ENCODE assay signal across 8 cellular contexts in genomic region chr7:74454948-74455804, GRCh38. TPM values are rescaled to one million over a fixed set of nuclear protein-coding genes. Genes with fewer than 3 reads are reported as not detected.
A peak's percentile ranks its signal among the peaks of the same experiment; 100 is the strongest.
DNase-seq lines count a peak whose midpoint lies in the region; ATAC-seq, FAIRE-seq and TF ChIP-seq lines count a peak whose summit lies in the region.

No MANE protein-coding gene starts in this region.

- H3K36me3 ChIP-seq in BJ (ENCODE audit: control insufficient read depth, insufficient read depth, low read length) (no peaks in the 10 kb centered on the region), PC-3 (ENCODE audit: low read depth, low read length) (no peaks in the 10 kb centered on the region)

- no peaks in the 10 kb centered on the region for H3K9me3 Mint-ChIP-seq in natural killer cell
- H3K9me3 Mint-ChIP-seq in CD14-positive monocyte = peaks cover 0 to 10% (median 9%) of the 10 kb centered on the region in 7 donors

- H3K4me3 ChIP-seq in BJ (ENCODE audit: low read depth, low read length) (peak overlapping the region; percentile 77), PC-3 (ENCODE audit: low read length) (peak overlapping the region; percentile 79), epithelial cell of proximal tubule (ENCODE audit: low read depth, low read length) (peak overlapping the region; percentile 87)

- H3K4me3 Mint-ChIP-seq in natural killer cell (peak overlapping the region; percentile 9), CD14-positive monocyte (peak overlapping the region in 1 of 2 donors; percentile 59)

- BruUV-seq in PC-3 (replicated peaks; lab: Mats Ljungman, UMichigan) = TSS peak; percentile 23

- no peak; the same call in 1 of the 2 replicates for ATAC-seq in PC-3
- ATAC-seq in natural killer cell = no peak
- ATAC-seq in GM21423 (IDR thresholded peaks at IDR 0.05; ENCODE audit: unreplicated experiment) = no peak
- ATAC-seq in HG03025 (IDR thresholded peaks at IDR 0.05; ENCODE audit: low FRiP score, unreplicated experiment) = no peak

- H3K9me2 ChIP-seq in PC-3 (replicated peaks; ENCODE audit: low read length) = no peaks in the 10 kb centered on the region

- no peaks in the 10 kb centered on the region for H3K9me3 ChIP-seq in PC-3 (ENCODE audit: low read length)

- CTCF ChIA-PET in BJ (lab: Yijun Ruan, JAX) (interaction anchor here (0.6 to 1.0 kb wide), 4 partner anchors 18 to 31 kb away, joined by 3 read pairs; no protein-coding TSS in a partner anchor), PC-3 (lab: Charles Lee) (no interaction called here)

- H3K4me2 ChIP-seq in PC-3 (ENCODE audit: low read length) = peak overlapping the region; percentile 97

- H3K9ac ChIP-seq in PC-3 (ENCODE audit: low read length) = peak overlapping the region; percentile 79

- H3K27ac Mint-ChIP-seq in natural killer cell (no peak overlapping the region), CD14-positive monocyte (no peak overlapping the region)

- POLR2A ChIA-PET in BJ (lab: Charles Lee) = no interaction called here
- POLR2A ChIA-PET in PC-3 (lab: Charles Lee; ENCODE audit: unreplicated experiment) = no interaction called here

- DNase-seq in BJ (ENCODE audit: low read depth) (no peak), PC-3 (no peak), epithelial cell of proximal tubule (ENCODE audit: low read depth) (no peak), natural killer cell (no peak), CD14-positive monocyte (ENCODE audit: low spot score) (no peak), urothelium cell line (ENCODE audit: low spot score) (no peak)

- no peak for FAIRE-seq in urothelium cell line (lab: Jason Lieb, UNC)

- H2AFZ ChIP-seq in PC-3 (ENCODE audit: low read length) = no peak overlapping the region

- H3K27ac ChIP-seq in PC-3 (ENCODE audit: low read length) = no peak overlapping the region; the same call in 1 of the 2 replicates

- no peaks in the 10 kb centered on the region for H4K20me1 ChIP-seq in PC-3 (ENCODE audit: low read length)

- peaks cover 60% of the 10 kb centered on the region for H3K79me2 ChIP-seq in PC-3 (ENCODE audit: low read length)

- H3K27me3 Mint-ChIP-seq in natural killer cell (ENCODE audit: low read depth in 2 of 2) (peaks cover 8 to 27% of the 10 kb centered on the region in 2 donors), CD14-positive monocyte (ENCODE audit: low read depth in 3 of 3) (peaks cover 30 to 43% (median 39%) of the 10 kb centered on the region in 3 donors)

- peaks cover 7 to 8% of the 10 kb centered on the region in 2 donors for H3K4me1 Mint-ChIP-seq in natural killer cell
- peaks cover 13% of the 10 kb centered on the region for H3K4me1 Mint-ChIP-seq in CD14-positive monocyte

- H3K4me1 ChIP-seq in PC-3 (ENCODE audit: insufficient read depth, low read length) = peaks cover 22% of the 10 kb centered on the region

- H3K36me3 Mint-ChIP-seq in natural killer cell = no peaks in the 10 kb centered on the region
- peaks cover 0 to 3% of the 10 kb centered on the region in 2 donors for H3K36me3 Mint-ChIP-seq in CD14-positive monocyte

- no peaks in the 10 kb centered on the region for H3K27me3 ChIP-seq in BJ (ENCODE audit: control insufficient read depth, insufficient read depth, low read length)
- H3K27me3 ChIP-seq in PC-3 (ENCODE audit: low read length) = no peaks in the 10 kb centered on the region

- peaks cover 5% of the 10 kb centered on the region for H3F3A ChIP-seq in PC-3 (ENCODE audit: low read length, unreplicated experiment)

- no peak for TF ChIP-seq CTCF in BJ (IDR thresholded peaks at IDR 0.05; ENCODE audit: insufficient read depth, low read depth, low read length)
- TF ChIP-seq CTCF in PC-3 (conservative IDR thresholded peaks at IDR 0.05; ENCODE audit: low read depth, low read length) = no peak
- TF ChIP-seq CTCF in epithelial cell of proximal tubule (conservative IDR thresholded peaks at IDR 0.05; ENCODE audit: low read depth, low read length) = no peak
- no peak for TF ChIP-seq CTCF in natural killer cell (IDR thresholded peaks at IDR 0.05)
- no peak for TF ChIP-seq CTCF in CD14-positive monocyte (IDR thresholded peaks at IDR 0.05)

- intact Hi-C loops in PC-3 (cut with micrococcal nuclease) (no loop called here), natural killer cell (cut with micrococcal nuclease) (no loop called here), CD14-positive monocyte (cut with micrococcal nuclease) (loop anchor here (5.0 kb wide), 4 partner anchors 37 to 112 kb away; no protein-coding TSS in a partner anchor)

RNA-seq across cellular contexts. Expression of gene GTF2IRD1, which starts 1.5 kb away (rescaled TPM):
- polyA plus RNA-seq in BJ (2011; rRNA removed) (23.8 and 29.0 TPM in 2 replicates), CD14-positive monocyte (not detected)
- polyA minus RNA-seq in BJ (2011; rRNA and poly(A)+ RNA removed) = 19.3 and 24.8 TPM in 2 replicates
- total RNA-seq in PC-3 (2014; rRNA removed) (14.9 and 21.9 TPM in 2 replicates), epithelial cell of proximal tubule (23.8 and 28.0 TPM in 2 replicates), natural killer cell (not detected)

Comparison
In these comparisons a context has a peak if more than half of its experiments do, and no peak if none do; other contexts are left out.
1. RNA of gene GTF2IRD1, which starts 1.5 kb away (total RNA-seq): 23.8 to 28.0 TPM in epithelial cell of proximal tubule and 14.9 to 21.9 TPM in PC-3; not detected in natural killer cell; every median in the first group is over 10 times any median in the second.
2. intact Hi-C loops: an anchor here in CD14-positive monocyte (5.0 kb wide); none called in PC-3 and natural killer cell.
3. Peak in every context shown above with its lines, with median percentiles within 50 percentile points of each other: H3K4me3 ChIP-seq.